22 cellular contexts compared by ENCODE assay signal in genomic region chr21:20377250-20377649, GRCh38.
DNase-seq lines count a peak whose midpoint lies in the region; ATAC-seq, FAIRE-seq and TF ChIP-seq lines count a peak whose summit lies in the region.
"Had no signal": no experiment of that assay in that cellular context is flagged by ENCODE, and none has a peak within 500 bp of the region (broad histone marks: within the 10 kb centered on the region; RNA-seq: fewer than 3 reads in every experiment).

No MANE protein-coding gene starts in this region.

- no peaks in the 10 kb centered on the region for H3K9me3 ChIP-seq in mucosa of descending colon

- no peaks in the 10 kb centered on the region for H3K4me1 ChIP-seq in mucosa of descending colon (ENCODE audit: low read depth)

- no peaks in the 10 kb centered on the region for H3K36me3 ChIP-seq in mucosa of descending colon (ENCODE audit: low read depth)

- FAIRE-seq in RCC 7860 (lab: Jason Lieb, UNC) = no peak
- FAIRE-seq: D721Med had no signal

- intact Hi-C loops in mucosa of descending colon (cut with DNase I, micrococcal nuclease) = no loop called here

- no peak for TF ChIP-seq CTCF in mucosa of descending colon (IDR thresholded peaks at IDR 0.05)

- DNase-seq in SIG-M5 treated with dmso at 0.1 percent for 504 hours (lab: John Stamatoyannopoulos, UW; ENCODE audit: unreplicated experiment) (peak; percentile 60), SIG-M5 (lab: John Stamatoyannopoulos, UW) (no peak), MV-4-11 (lab: John Stamatoyannopoulos, UW) (peak; percentile 88), SKM-1 treated with dmso at 0.1 percent for 144 hours (lab: John Stamatoyannopoulos, UW; ENCODE audit: unreplicated experiment) (peak; percentile 23), mucosa of descending colon (no peak), C1 segment of cervical spinal cord (lab: John Stamatoyannopoulos, UW) (no peak), NCI-H2029 (lab: John Stamatoyannopoulos, UW) (no peak), RCC 7860 (ENCODE audit: low spot score) (no peak)
- DNase-seq: 8988T, DMS79, GM23248, H9, HFFc6, Kasumi-1, MM.1S, NCI-H1694, NCI-H510A, PC-3, RPMI8226, SHP77 had no signal

- H3K4me3 ChIP-seq in mucosa of descending colon = no peak overlapping the region
- H3K4me3 ChIP-seq: GM23248 had no signal

- peak; percentile 84 for ATAC-seq in mucosa of descending colon
- ATAC-seq: PC-3, SK-N-SH treated with all-trans-retinoic acid at 6 μM for 48 hours had no signal

Comparison
In these comparisons a context has a peak if more than half of its experiments do, and no peak if none do; other contexts are left out.
1. DNase-seq: peak in SIG-M5 treated with dmso at 0.1 percent for 504 hours (single experiment), MV-4-11 (single experiment) and SKM-1 treated with dmso at 0.1 percent for 144 hours (single experiment); none in SIG-M5 (single experiment), mucosa of descending colon (0 of 3), C1 segment of cervical spinal cord (0 of 14), NCI-H2029 (single experiment) and RCC 7860 (single experiment).